ENCODE assay signal across 21 cellular contexts in the genomic region with DNA sequence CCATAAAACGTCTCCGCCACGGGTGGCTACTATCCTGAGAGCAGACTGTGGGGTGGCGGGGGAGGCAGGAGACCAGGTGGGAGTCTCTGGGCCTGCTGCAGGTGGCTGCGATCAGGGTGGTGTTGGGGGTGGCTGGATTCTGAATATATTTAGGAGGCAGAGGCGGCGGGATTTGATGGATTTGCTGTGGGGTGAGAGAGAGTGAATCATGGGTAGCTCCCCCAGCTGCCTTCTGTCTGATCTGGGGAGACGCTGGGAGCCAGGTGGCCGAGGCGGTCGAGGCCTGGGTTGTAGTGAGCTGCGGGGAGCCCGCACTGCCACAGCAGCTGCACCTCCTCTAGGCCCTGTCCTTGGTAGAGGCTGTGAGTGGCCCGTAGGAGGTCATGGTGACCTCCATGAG.
"Had no signal": no experiment of that assay in that cellular context is flagged by ENCODE, and none has a peak within 500 bp of the region (broad histone marks: within the 10 kb centered on the region; RNA-seq: fewer than 3 reads in every experiment).

No MANE protein-coding gene starts in this region.

- H3K27ac Mint-ChIP-seq: mesothelial cell of epicardium had no signal

- H3K9me3 Mint-ChIP-seq: mesothelial cell of epicardium; naive thymus-derived CD4-positive, alpha-beta T cell; stimulated activated naive CD8-positive, alpha-beta T cell treated with anti-CD3 and anti-CD28 coated beads, Interleukin-15, amount 100 ng/mL, for 72 hours had no signal

- H3K9me3 ChIP-seq: gastroesophageal sphincter, spleen, upper lobe of right lung had no signal

- H3K27me3 ChIP-seq: gastroesophageal sphincter, spleen, upper lobe of right lung had no signal

- ATAC-seq: activated CD4-positive, CD25-positive, alpha-beta regulatory T cell treated with anti-CD3 and anti-CD28 coated beads, Interleukin-2, amount 50 U/mL, for 24 hours; gastroesophageal sphincter; left cardiac atrium; naive thymus-derived CD4-positive, alpha-beta T cell; right cardiac atrium; stimulated activated naive CD8-positive, alpha-beta T cell treated with anti-CD3 and anti-CD28 coated beads, Interleukin-15, amount 100 ng/mL, for 72 hours had no signal

- H3K27me3 Mint-ChIP-seq: naive thymus-derived CD4-positive, alpha-beta T cell; stimulated activated naive CD8-positive, alpha-beta T cell treated with anti-CD3 and anti-CD28 coated beads, Interleukin-15, amount 100 ng/mL, for 72 hours had no signal

- DNase-seq: activated CD4-positive, alpha-beta T cell treated with anti-CD3 and anti-CD28 coated beads for 48 hours; activated CD4-positive, alpha-beta T cell treated with anti-CD3 and anti-CD28 coated beads, Interleukin-2, amount 50 U/mL, for 48 hours; activated CD8-positive, alpha-beta memory T cell treated with anti-CD3 and anti-CD28 coated beads for 24 hours; activated effector memory CD4-positive, alpha-beta T cell treated with anti-CD3 and anti-CD28 coated beads, Interleukin-2, amount 50 U/mL, for 16 hours; amygdala; hippocampal formation; left cardiac atrium; mammary epithelial cell; naive thymus-derived CD4-positive, alpha-beta T cell; occipital lobe; right cardiac atrium; stimulated activated CD4-positive, alpha-beta T cell treated with anti-CD3 and anti-CD28 coated beads, Interleukin-4, amount 100 ng/mL, for 1 hour; stimulated activated naive CD8-positive, alpha-beta T cell treated with anti-CD3 and anti-CD28 coated beads, Interleukin-15, amount 100 ng/mL, for 72 hours; substantia nigra; T-helper 1 cell; upper lobe of right lung had no signal

- H3K4me3 ChIP-seq: coronary artery, gastroesophageal sphincter, spleen, upper lobe of right lung had no signal

- H3K36me3 ChIP-seq: gastroesophageal sphincter, upper lobe of right lung had no signal

- H3K27ac ChIP-seq: coronary artery, gastroesophageal sphincter, upper lobe of right lung had no signal

- H3K4me3 Mint-ChIP-seq: mesothelial cell of epicardium; naive thymus-derived CD4-positive, alpha-beta T cell; stimulated activated naive CD8-positive, alpha-beta T cell treated with anti-CD3 and anti-CD28 coated beads, Interleukin-15, amount 100 ng/mL, for 72 hours had no signal
